In the genomic region with DNA sequence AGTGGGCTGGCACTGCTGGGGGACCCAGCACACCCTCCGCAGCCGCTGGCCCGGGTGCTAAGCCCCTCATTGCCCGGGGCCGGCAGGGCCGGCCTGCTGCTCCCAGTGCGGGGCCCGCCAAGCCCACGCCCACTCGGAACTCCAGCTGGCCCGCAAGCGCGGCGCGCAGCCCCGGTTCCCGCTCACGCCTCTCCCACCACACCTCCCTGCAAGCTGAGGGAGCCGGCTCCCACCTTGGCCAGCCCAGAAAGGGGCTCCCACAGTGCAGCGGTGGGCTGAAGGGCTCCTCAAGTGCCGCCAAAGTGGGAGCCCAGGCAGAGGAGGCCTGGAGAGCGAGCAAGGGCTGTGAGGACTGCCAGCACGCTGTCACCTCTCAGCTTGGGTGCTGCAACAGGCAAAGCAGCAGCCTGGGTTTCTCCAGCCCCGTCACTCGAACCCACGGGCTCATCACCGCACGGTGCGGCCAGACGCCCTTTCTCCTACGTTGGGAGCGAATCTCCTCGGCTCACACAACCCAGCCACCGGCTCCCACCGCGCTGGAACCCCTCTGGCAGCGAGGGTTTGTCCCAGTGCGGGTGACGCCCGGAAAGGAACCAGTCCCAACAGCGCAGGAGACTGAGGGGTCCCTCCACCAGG, we compare ENCODE assay signal across 8 cellular contexts. TPM values are rescaled to one million over a fixed set of nuclear protein-coding genes. Genes with fewer than 3 reads are reported as not detected.
A peak's percentile ranks its signal among the peaks of the same experiment; 100 is the strongest.
DNase-seq lines count a peak whose midpoint lies in the region; ATAC-seq and TF ChIP-seq lines count a peak whose summit lies in the region.
"Not testable (repeated sequence)": the region's sequence is repeated elsewhere in the genome, so short reads cannot be mapped to it uniquely, and the experiment has no call there.

No MANE protein-coding gene starts in this region.

- H3K4me3 ChIP-seq in HAP-1 (peak overlapping the region; percentile 95), HL-60 (replicated peaks; ENCODE audit: insufficient read depth, low read length) (peak overlapping the region; percentile 86), body of pancreas (peak overlapping the region; percentile 92 to 97), right atrium auricular region (peak overlapping the region; percentile 74 to 85), thyroid gland (replicated peaks in 1 of 3) (peak overlapping the region; percentile 91 to 95 (median 91))

- ATAC-seq in GM18505 (IDR thresholded peaks at IDR 0.05; ENCODE audit: unreplicated experiment) (peak; percentile 18), T-helper 17 cell (peak; percentile 19), body of pancreas (peak; percentile 13)

- not testable (repeated sequence) for H3K36me3 Mint-ChIP-seq in T-helper 17 cell (ENCODE audit: low read depth); osteocyte (ENCODE audit: unreplicated experiment)

- H3K4me3 Mint-ChIP-seq in T-helper 17 cell: peak overlapping the region; percentile 97
- peak overlapping the region; percentile 95 for H3K4me3 Mint-ChIP-seq in osteocyte (ENCODE audit: unreplicated experiment)

- not testable (repeated sequence) for H3K4me1 ChIP-seq in HAP-1, thyroid gland
- H3K4me1 ChIP-seq in body of pancreas (peaks cover 39% of the 10 kb centered on the region), right atrium auricular region (peaks cover 0 to 25% of the 10 kb centered on the region in 2 donors)

- 0 to 1% methylated on average over 1 to 38 of the region's 41 CpGs for WGBS in body of pancreas, 2 donors
- WGBS in thyroid gland, 2 donors: 0 to 4% methylated on average over 10 to 17 of the region's 41 CpGs

- H3K27ac Mint-ChIP-seq in T-helper 17 cell (peak overlapping the region; percentile 96), osteocyte (ENCODE audit: unreplicated experiment) (peak overlapping the region; percentile 97)

- H3K27ac ChIP-seq in HL-60 (replicated peaks): peak overlapping the region; percentile 93
- peak overlapping the region; percentile 95 to 99 (median 98) for H3K27ac ChIP-seq in body of pancreas
- H3K27ac ChIP-seq in right atrium auricular region: peak overlapping the region; percentile 92 to 94
- H3K27ac ChIP-seq in thyroid gland: peak overlapping the region; percentile 79 to 96 (median 87)

- not testable (repeated sequence) for H3K27me3 Mint-ChIP-seq in T-helper 17 cell; osteocyte (ENCODE audit: unreplicated experiment)

- in situ Hi-C loops in HAP-1 (cut with MboI; ENCODE audit: low sequenced_read_pairs): not testable (repeated sequence)

- TF ChIP-seq CTCF in HL-60 (IDR thresholded peaks at IDR 0.05; ENCODE audit: insufficient read depth, low read length); body of pancreas (IDR thresholded peaks at IDR 0.05); right atrium auricular region (IDR thresholded peaks at IDR 0.05); osteocyte (IDR thresholded peaks at IDR 0.05); thyroid gland (IDR thresholded peaks at IDR 0.05): not testable (repeated sequence)

- peaks cover 28% of the 10 kb centered on the region for H3K4me1 Mint-ChIP-seq in T-helper 17 cell
- H3K4me1 Mint-ChIP-seq in osteocyte (ENCODE audit: unreplicated experiment): peaks cover 20% of the 10 kb centered on the region

- not testable (repeated sequence) for H3K9me3 Mint-ChIP-seq in osteocyte (ENCODE audit: unreplicated experiment)

- H3K9me3 ChIP-seq in HAP-1; T-helper 17 cell (ENCODE audit: control insufficient read depth, low read length, poor library complexity, severe bottlenecking); body of pancreas; right atrium auricular region; thyroid gland: not testable (repeated sequence)

- not testable (repeated sequence) for H3K27me3 ChIP-seq in HAP-1 (ENCODE audit: low read depth); HL-60 (ENCODE audit: insufficient read depth, poor library complexity, severe bottlenecking); body of pancreas; right atrium auricular region; thyroid gland

- DNase-seq in HAP-1 (ENCODE audit: low spot score in 2 of 2) (peak in 1 of 2 experiments; percentile 31), T-helper 17 cell (peak; percentile 4 to 21 (median 20)), body of pancreas (peak in 1 of 4 donors; percentile 39)
- DNase-seq in HL-60 (ENCODE audit: low read depth in 1 of 2, low spot score in 1 of 2); right atrium auricular region (ENCODE audit: low spot score); osteocyte (ENCODE audit: extremely low spot score, unreplicated experiment); thyroid gland: not testable (repeated sequence)

- not testable (repeated sequence) for H3K36me3 ChIP-seq in HAP-1 (replicated peaks); body of pancreas (replicated peaks in 1 of 2; ENCODE audit: insufficient read depth in 1 of 2, low read depth in 2 of 2); right atrium auricular region; thyroid gland

- intact Hi-C loops in body of pancreas (cut with DNase I): not testable (repeated sequence)
- intact Hi-C loops in thyroid gland (cut with DNase I): loop anchor here (10.0 kb wide), 2 partner anchors 90 to 850 kb away; no protein-coding TSS in a partner anchor

- not testable (repeated sequence) for TF ChIP-seq POLR2A in GM18505 (IDR thresholded peaks at IDR 0.05; ENCODE audit: borderline replicate concordance, extremely low read depth, insufficient read depth, insufficient read length); body of pancreas (IDR thresholded peaks at IDR 0.05)
- peak in 1 of 2 donors; percentile 17 for TF ChIP-seq POLR2A in thyroid gland (IDR thresholded peaks at IDR 0.05)

RNA-seq across cellular contexts. Expression of a gene that starts 0.4 kb away (rescaled TPM):
- total RNA-seq in T-helper 17 cell: 10 to 100 TPM; 22.5 to 27.8 TPM
- 10 to 100 TPM; 12.5 to 27.0 TPM for total RNA-seq in body of pancreas
- 10 to 100 TPM in 1 of 2 donors, 1 to 10 TPM in 1; 8.3 to 10.7 TPM for total RNA-seq in right atrium auricular region
- 16.5 and 22.2 TPM in 2 replicates for total RNA-seq in osteocyte
- 10 to 100 TPM; 32.5 to 80.9 (median 54.0) TPM for total RNA-seq in thyroid gland

RNA-seq across cellular contexts. Expression of a gene that starts 0.7 kb away (rescaled TPM):
- total RNA-seq in T-helper 17 cell: 10 to 100 TPM; 20.3 to 22.5 TPM
- total RNA-seq in body of pancreas: 10 to 100 TPM; 10.1 to 10.5 TPM
- total RNA-seq in right atrium auricular region: 1 to 10 TPM; 5.3 to 7.2 TPM
- total RNA-seq in osteocyte: 9.5 and 14.9 TPM in 2 replicates
- 10 to 100 TPM; 14.6 to 28.2 (median 18.5) TPM for total RNA-seq in thyroid gland
